Comparison of ENCODE assay signal across 3 cellular contexts in the genomic region with DNA sequence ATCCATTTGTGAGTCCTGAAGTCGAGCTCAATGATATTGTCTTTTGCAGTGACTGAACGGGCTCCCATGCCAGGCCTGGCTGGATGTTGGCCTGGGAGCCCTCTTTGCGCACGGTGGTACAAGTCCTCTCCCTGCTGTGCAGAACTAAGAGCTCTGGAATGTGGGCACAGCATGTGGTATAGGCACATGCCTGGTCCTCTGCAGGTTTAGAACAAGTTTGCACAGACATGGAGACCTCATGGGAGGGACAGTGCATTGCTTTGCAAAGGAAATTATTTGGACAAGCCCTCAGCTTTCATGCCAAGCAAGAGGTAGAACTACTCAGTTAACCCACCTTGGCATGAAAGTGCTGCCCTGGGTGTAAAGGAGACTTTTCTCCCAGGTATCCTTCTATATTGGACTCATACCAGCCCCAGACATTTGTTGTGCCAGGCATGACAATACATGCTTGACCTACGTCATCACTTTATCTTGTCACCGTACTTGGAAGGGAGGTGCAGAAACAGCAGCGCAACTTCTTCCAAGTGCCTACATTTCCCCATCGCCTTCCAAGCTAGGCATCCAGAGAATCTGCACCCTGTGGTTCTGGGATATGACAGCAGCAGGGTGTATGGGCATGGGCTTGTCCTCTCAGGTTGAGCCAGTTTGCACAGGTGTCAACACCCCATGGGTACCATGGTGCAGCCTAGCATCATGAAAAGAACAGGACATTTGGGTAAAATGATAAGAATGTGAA.
A peak's percentile ranks its signal among the peaks of the same experiment; 100 is the strongest.
TF ChIP-seq lines count a peak whose summit lies in the region.

No MANE protein-coding gene starts in this region.

TF ChIP-seq in Ishikawa, 13 proteins besides CTCF, POLR2A, EP300 and RAD21:
- TF ChIP-seq ZBTB7A (IDR thresholded peaks at IDR 0.05; ENCODE audit: low read depth) (no peak), CREB1 (IDR thresholded peaks at IDR 0.05; ENCODE audit: low read depth) (no peak), YY1 (IDR thresholded peaks at IDR 0.05; ENCODE audit: low read depth) (peak; percentile 49; the same call in 1 of the 2 replicates), TCF12 (IDR thresholded peaks at IDR 0.05; ENCODE audit: low read depth) (peak; percentile 85), TEAD4 (IDR thresholded peaks at IDR 0.05) (peak; percentile 96), EGR1 (IDR thresholded peaks at IDR 0.05) (no peak), NFIC (IDR thresholded peaks at IDR 0.05) (peak; percentile 63; the same call in 1 of the 2 replicates), FOXM1 (IDR thresholded peaks at IDR 0.05; ENCODE audit: borderline replicate concordance, low read depth) (peak; percentile 41; the same call in 1 of the 2 replicates), TAF1 (IDR thresholded peaks at IDR 0.05; ENCODE audit: low read depth) (no peak), CEBPB (IDR thresholded peaks at IDR 0.05) (no peak)
- TF ChIP-seq, protein P1, sequence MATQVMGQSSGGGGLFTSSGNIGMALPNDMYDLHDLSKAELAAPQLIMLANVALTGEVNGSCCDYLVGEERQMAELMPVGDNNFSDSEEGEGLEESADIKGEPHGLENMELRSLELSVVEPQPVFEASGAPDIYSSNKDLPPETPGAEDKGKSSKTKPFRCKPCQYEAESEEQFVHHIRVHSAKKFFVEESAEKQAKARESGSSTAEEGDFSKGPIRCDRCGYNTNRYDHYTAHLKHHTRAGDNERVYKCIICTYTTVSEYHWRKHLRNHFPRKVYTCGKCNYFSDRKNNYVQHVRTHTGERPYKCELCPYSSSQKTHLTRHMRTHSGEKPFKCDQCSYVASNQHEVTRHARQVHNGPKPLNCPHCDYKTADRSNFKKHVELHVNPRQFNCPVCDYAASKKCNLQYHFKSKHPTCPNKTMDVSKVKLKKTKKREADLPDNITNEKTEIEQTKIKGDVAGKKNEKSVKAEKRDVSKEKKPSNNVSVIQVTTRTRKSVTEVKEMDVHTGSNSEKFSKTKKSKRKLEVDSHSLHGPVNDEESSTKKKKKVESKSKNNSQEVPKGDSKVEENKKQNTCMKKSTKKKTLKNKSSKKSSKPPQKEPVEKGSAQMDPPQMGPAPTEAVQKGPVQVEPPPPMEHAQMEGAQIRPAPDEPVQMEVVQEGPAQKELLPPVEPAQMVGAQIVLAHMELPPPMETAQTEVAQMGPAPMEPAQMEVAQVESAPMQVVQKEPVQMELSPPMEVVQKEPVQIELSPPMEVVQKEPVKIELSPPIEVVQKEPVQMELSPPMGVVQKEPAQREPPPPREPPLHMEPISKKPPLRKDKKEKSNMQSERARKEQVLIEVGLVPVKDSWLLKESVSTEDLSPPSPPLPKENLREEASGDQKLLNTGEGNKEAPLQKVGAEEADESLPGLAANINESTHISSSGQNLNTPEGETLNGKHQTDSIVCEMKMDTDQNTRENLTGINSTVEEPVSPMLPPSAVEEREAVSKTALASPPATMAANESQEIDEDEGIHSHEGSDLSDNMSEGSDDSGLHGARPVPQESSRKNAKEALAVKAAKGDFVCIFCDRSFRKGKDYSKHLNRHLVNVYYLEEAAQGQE (IDR thresholded peaks at IDR 0.05; ENCODE audit: low read depth): no peak
- TF ChIP-seq, protein P2, sequence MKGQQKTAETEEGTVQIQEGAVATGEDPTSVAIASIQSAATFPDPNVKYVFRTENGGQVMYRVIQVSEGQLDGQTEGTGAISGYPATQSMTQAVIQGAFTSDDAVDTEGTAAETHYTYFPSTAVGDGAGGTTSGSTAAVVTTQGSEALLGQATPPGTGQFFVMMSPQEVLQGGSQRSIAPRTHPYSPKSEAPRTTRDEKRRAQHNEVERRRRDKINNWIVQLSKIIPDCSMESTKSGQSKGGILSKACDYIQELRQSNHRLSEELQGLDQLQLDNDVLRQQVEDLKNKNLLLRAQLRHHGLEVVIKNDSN (IDR thresholded peaks at IDR 0.05): peak; percentile 68
- TF ChIP-seq, protein P3, sequence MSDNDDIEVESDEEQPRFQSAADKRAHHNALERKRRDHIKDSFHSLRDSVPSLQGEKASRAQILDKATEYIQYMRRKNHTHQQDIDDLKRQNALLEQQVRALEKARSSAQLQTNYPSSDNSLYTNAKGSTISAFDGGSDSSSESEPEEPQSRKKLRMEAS (IDR thresholded peaks at IDR 0.05): peak; percentile 87

TF ChIP-seq in H1, 55 proteins besides CTCF, POLR2A, EP300 and RAD21:
- TF ChIP-seq, protein P4, sequence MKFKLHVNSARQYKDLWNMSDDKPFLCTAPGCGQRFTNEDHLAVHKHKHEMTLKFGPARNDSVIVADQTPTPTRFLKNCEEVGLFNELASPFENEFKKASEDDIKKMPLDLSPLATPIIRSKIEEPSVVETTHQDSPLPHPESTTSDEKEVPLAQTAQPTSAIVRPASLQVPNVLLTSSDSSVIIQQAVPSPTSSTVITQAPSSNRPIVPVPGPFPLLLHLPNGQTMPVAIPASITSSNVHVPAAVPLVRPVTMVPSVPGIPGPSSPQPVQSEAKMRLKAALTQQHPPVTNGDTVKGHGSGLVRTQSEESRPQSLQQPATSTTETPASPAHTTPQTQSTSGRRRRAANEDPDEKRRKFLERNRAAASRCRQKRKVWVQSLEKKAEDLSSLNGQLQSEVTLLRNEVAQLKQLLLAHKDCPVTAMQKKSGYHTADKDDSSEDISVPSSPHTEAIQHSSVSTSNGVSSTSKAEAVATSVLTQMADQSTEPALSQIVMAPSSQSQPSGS (IDR thresholded peaks at IDR 0.05; ENCODE audit: low read length): no peak
- peak; percentile 48; the same call in 1 of the 2 replicates for TF ChIP-seq TEAD4 (IDR thresholded peaks at IDR 0.05; ENCODE audit: low read depth, low read length)

TF ChIP-seq in HEK293T, 16 proteins besides CTCF, POLR2A, EP300 and RAD21:
- TF ChIP-seq, protein P5, sequence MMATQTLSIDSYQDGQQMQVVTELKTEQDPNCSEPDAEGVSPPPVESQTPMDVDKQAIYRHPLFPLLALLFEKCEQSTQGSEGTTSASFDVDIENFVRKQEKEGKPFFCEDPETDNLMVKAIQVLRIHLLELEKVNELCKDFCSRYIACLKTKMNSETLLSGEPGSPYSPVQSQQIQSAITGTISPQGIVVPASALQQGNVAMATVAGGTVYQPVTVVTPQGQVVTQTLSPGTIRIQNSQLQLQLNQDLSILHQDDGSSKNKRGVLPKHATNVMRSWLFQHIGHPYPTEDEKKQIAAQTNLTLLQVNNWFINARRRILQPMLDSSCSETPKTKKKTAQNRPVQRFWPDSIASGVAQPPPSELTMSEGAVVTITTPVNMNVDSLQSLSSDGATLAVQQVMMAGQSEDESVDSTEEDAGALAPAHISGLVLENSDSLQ (IDR thresholded peaks at IDR 0.05): no peak
- TF ChIP-seq SP1 (IDR thresholded peaks at IDR 0.05): no peak
- no peak for TF ChIP-seq LEF1 (IDR thresholded peaks at IDR 0.05; ENCODE audit: borderline replicate concordance)
- TF ChIP-seq HDGF (IDR thresholded peaks at IDR 0.05; ENCODE audit: borderline replicate concordance): no peak
- TF ChIP-seq FOXK2 (IDR thresholded peaks at IDR 0.05): no peak
- no peak for TF ChIP-seq CTBP1 (IDR thresholded peaks at IDR 0.05; ENCODE audit: borderline replicate concordance)
- TF ChIP-seq ARNT (IDR thresholded peaks at IDR 0.05): no peak
- no peak for TF ChIP-seq ZNF384 (IDR thresholded peaks at IDR 0.05)
- no peak for TF ChIP-seq SUZ12 (IDR thresholded peaks at IDR 0.05)
- TF ChIP-seq FOXA1 (IDR thresholded peaks at IDR 0.05): no peak
- TF ChIP-seq L3MBTL2 (conservative IDR thresholded peaks at IDR 0.05): no peak
